15 cellular contexts compared by ENCODE assay signal in the genomic region with DNA sequence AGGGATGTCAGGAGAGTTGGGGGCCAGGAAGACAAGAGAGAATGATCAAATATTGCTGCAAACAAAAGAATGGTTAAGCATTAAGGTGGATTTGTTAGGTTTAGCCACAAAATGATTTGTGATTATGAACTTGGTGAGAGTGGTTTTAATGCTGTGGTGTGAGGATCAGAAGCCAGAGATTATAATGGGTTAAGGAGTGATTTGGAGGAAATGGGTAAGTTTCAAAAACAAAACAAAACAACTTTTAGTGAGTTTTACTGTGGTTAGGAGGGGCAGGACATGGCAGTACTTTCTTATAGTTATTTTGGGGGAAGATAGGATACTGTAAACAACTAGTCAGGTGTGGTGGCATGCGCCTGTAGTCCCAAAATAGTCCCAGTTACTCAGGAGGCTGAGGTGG. TPM values are rescaled to one million over a fixed set of nuclear protein-coding genes. Genes with fewer than 3 reads are reported as not detected.
DNase-seq lines count a peak whose midpoint lies in the region; ATAC-seq and TF ChIP-seq lines count a peak whose summit lies in the region.
"Had no signal": no experiment of that assay in that cellular context is flagged by ENCODE, and none has a peak within 500 bp of the region (broad histone marks: within the 10 kb centered on the region; RNA-seq: fewer than 3 reads in every experiment).

No MANE protein-coding gene starts in this region.

- peaks cover 15% of the 10 kb centered on the region for H3K36me3 Mint-ChIP-seq in activated CD8-positive, alpha-beta memory T cell treated with anti-CD3 and anti-CD28 coated beads, Interleukin-2, amount 10 ng/mL, durations not matched to agents 7 days and 5 days
- peaks cover 31% of the 10 kb centered on the region for H3K36me3 Mint-ChIP-seq in stimulated activated memory B cell treated with anti-CD40 and anti-IgM and Interleukin-4, amounts not matched to agents 10 μg/mL and 1 μg/mL and 100 μg/mL, for 72 hours

- H3K27me3 Mint-ChIP-seq in activated CD8-positive, alpha-beta memory T cell treated with anti-CD3 and anti-CD28 coated beads, Interleukin-2, amount 10 ng/mL, durations not matched to agents 7 days and 5 days, result no peaks in the 10 kb centered on the region
- H3K27me3 Mint-ChIP-seq in stimulated activated memory B cell treated with anti-CD40 and anti-IgM and Interleukin-4, amounts not matched to agents 10 μg/mL and 1 μg/mL and 100 μg/mL, for 72 hours, result no peaks in the 10 kb centered on the region

- intact Hi-C loops in dorsolateral prefrontal cortex (cut with DNase I), result no loop called here

- H3K4me3 Mint-ChIP-seq in activated CD8-positive, alpha-beta memory T cell treated with anti-CD3 and anti-CD28 coated beads, Interleukin-2, amount 10 ng/mL, durations not matched to agents 7 days and 5 days, result no peak overlapping the region
- no peak overlapping the region for H3K4me3 Mint-ChIP-seq in stimulated activated memory B cell treated with anti-CD40 and anti-IgM and Interleukin-4, amounts not matched to agents 10 μg/mL and 1 μg/mL and 100 μg/mL, for 72 hours

- peak overlapping the region; percentile 53 for H3K27ac Mint-ChIP-seq in activated CD8-positive, alpha-beta memory T cell treated with anti-CD3 and anti-CD28 coated beads, Interleukin-2, amount 10 ng/mL, durations not matched to agents 7 days and 5 days
- peak overlapping the region; percentile 63 for H3K27ac Mint-ChIP-seq in stimulated activated memory B cell treated with anti-CD40 and anti-IgM and Interleukin-4, amounts not matched to agents 10 μg/mL and 1 μg/mL and 100 μg/mL, for 72 hours

- peak overlapping the region in 2 of 59 donors; percentile 31 to 44 for H3K4me3 ChIP-seq in dorsolateral prefrontal cortex
- H3K4me3 ChIP-seq: cardiac muscle cell, upper lobe of left lung had no signal

- ATAC-seq in activated CD8-positive, alpha-beta memory T cell treated with anti-CD3 and anti-CD28 coated beads, Interleukin-2, amount 10 ng/mL, durations not matched to agents 7 days and 5 days, result no peak
- ATAC-seq in stimulated activated memory B cell treated with anti-CD40 and anti-IgM and Interleukin-4, amounts not matched to agents 10 μg/mL and 1 μg/mL and 100 μg/mL, for 72 hours, result no peak
- ATAC-seq in HG02763 (IDR thresholded peaks at IDR 0.05; ENCODE audit: unreplicated experiment), result no peak

- DNase-seq in activated CD8-positive, alpha-beta memory T cell treated with anti-CD3 and anti-CD28 coated beads, Interleukin-2, amount 10 ng/mL, durations not matched to agents 7 days and 5 days, result no peak
- no peak for DNase-seq in activated CD8-positive, alpha-beta memory T cell treated with anti-CD3 and anti-CD28 coated beads, Interleukin-2, amount 50 U/mL, for 48 hours
- no peak for DNase-seq in dorsolateral prefrontal cortex
- DNase-seq in RKO (ENCODE audit: low spot score), result no peak
- no peak for DNase-seq in NCI-H2171 (lab: John Stamatoyannopoulos, UW)
- DNase-seq: COR-L47; NCI-H2081; NCI-H524; stimulated activated CD4-positive, alpha-beta T cell treated with anti-CD3 and anti-CD28 coated beads, Interleukin-4, amount 100 ng/mL, for 4 hours; upper lobe of left lung had no signal

- peaks cover 22% of the 10 kb centered on the region for H3K4me1 Mint-ChIP-seq in activated CD8-positive, alpha-beta memory T cell treated with anti-CD3 and anti-CD28 coated beads, Interleukin-2, amount 10 ng/mL, durations not matched to agents 7 days and 5 days
- peaks cover 42% of the 10 kb centered on the region for H3K4me1 Mint-ChIP-seq in stimulated activated memory B cell treated with anti-CD40 and anti-IgM and Interleukin-4, amounts not matched to agents 10 μg/mL and 1 μg/mL and 100 μg/mL, for 72 hours

- H3K27ac ChIP-seq in VCaP (peak overlapping the region; percentile 100), dorsolateral prefrontal cortex (peak overlapping the region in 34 of 59 donors; percentile 5 to 89 (median 70))
- H3K27ac ChIP-seq: cardiac muscle cell, parathyroid adenoma, upper lobe of left lung had no signal

- no peaks in the 10 kb centered on the region for H3K9me3 Mint-ChIP-seq in activated CD8-positive, alpha-beta memory T cell treated with anti-CD3 and anti-CD28 coated beads, Interleukin-2, amount 10 ng/mL, durations not matched to agents 7 days and 5 days (ENCODE audit: low read depth)
- no peaks in the 10 kb centered on the region for H3K9me3 Mint-ChIP-seq in stimulated activated memory B cell treated with anti-CD40 and anti-IgM and Interleukin-4, amounts not matched to agents 10 μg/mL and 1 μg/mL and 100 μg/mL, for 72 hours

- CTCF ChIA-PET in activated CD8-positive, alpha-beta memory T cell treated with anti-CD3 and anti-CD28 coated beads, Interleukin-2, amount 10 ng/mL, durations not matched to agents 7 days and 5 days (lab: Charles Lee), result no interaction called here

- H3K27me3 ChIP-seq in dorsolateral prefrontal cortex, result no peaks in the 10 kb centered on the region
- H3K27me3 ChIP-seq: cardiac muscle cell, upper lobe of left lung had no signal

- no peak for TF ChIP-seq CTCF in VCaP (conservative IDR thresholded peaks at IDR 0.05)
- TF ChIP-seq CTCF in dorsolateral prefrontal cortex (IDR thresholded peaks at IDR 0.05 in 54 of 56, conservative IDR thresholded peaks at IDR 0.05 in 2 of 56; ENCODE audit: low read depth in 1 of 56, partially characterized antibody in 56 of 56), result no peak

RNA-seq across cellular contexts. Expression of a gene that starts 24.0 kb away (rescaled TPM):
- total RNA-seq in activated CD8-positive, alpha-beta memory T cell treated with anti-CD3 and anti-CD28 coated beads, Interleukin-2, amount 10 ng/mL, durations not matched to agents 7 days and 5 days, result 10 to 100 TPM; 14.7 to 14.8 TPM
- 100 to 1,000 TPM in 28 of 120 experiments, 10 to 100 TPM in 92; 46.7 to 192 (median 81.6) TPM for total RNA-seq in dorsolateral prefrontal cortex
